In the genomic region with DNA sequence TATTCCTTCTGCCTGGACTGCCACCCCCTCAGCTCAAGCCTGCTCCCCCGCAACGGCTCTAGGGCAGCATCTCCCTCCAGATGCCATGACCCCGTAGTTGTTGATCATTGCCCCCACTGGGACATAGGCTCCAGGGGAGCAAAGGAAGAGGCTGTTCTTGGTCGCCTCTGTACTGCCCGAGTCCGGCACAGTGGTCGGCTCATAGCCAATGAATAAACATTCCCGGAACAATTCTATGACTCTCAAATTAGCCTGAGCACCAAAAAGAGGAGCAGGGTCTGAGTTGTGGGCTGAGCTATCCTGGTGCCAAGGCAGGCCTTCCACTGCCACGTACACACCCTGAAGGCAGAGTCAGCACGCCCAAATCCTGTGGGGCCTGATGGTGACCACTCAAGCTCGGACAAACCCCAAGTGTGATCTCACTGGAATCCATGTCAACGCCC, we compare ENCODE assay signal across 10 cellular contexts. TPM values are rescaled to one million over a fixed set of nuclear protein-coding genes. Genes with fewer than 3 reads are reported as not detected.
DNase-seq lines count a peak whose midpoint lies in the region; ATAC-seq and FAIRE-seq lines count a peak whose summit lies in the region.
"Had no signal": no experiment of that assay in that cellular context is flagged by ENCODE, and none has a peak within 500 bp of the region (broad histone marks: within the 10 kb centered on the region; RNA-seq: fewer than 3 reads in every experiment).

No MANE protein-coding gene starts in this region.

- CTCF ChIA-PET in CD8-positive, alpha-beta memory T cell (lab: Charles Lee) = interaction anchor here (1.0 to 1.4 kb wide), 3 partner anchors 9 to 36 kb away, joined by 3 to 5 read pairs (median 3); no protein-coding TSS in a partner anchor
- CTCF ChIA-PET in activated naive CD4-positive, alpha-beta T cell treated with anti-CD3 and anti-CD28 coated beads, Interleukin-2, amount 10 ng/mL, durations not matched to agents 7 days and 5 days (lab: Charles Lee) = no interaction called here

- intact Hi-C loops in left ventricle myocardium superior (cut with micrococcal nuclease) = no loop called here

- H3K36me3 Mint-ChIP-seq in CD8-positive, alpha-beta memory T cell = peaks cover 0 to 34% (median 5%) of the 10 kb centered on the region in 3 donors
- H3K36me3 Mint-ChIP-seq in activated naive CD8-positive, alpha-beta T cell = peaks cover 14% of the 10 kb centered on the region
- peaks cover 42% of the 10 kb centered on the region for H3K36me3 Mint-ChIP-seq in activated naive CD4-positive, alpha-beta T cell treated with anti-CD3 and anti-CD28 coated beads, Interleukin-2, amount 10 ng/mL, durations not matched to agents 7 days and 5 days

- POLR2A ChIA-PET in CD8-positive, alpha-beta memory T cell (lab: Charles Lee) = no interaction called here

- H3K4me3 ChIP-seq in CD8-positive, alpha-beta memory T cell (ENCODE audit: low read length) = no peak overlapping the region
- H3K4me3 ChIP-seq in small intestine (ENCODE audit: low read depth in 1 of 2, low read length in 2 of 2) = no peak overlapping the region

- H3K27ac ChIP-seq in CD8-positive, alpha-beta memory T cell (ENCODE audit: low read depth, low read length) = no peak overlapping the region
- H3K27ac ChIP-seq in small intestine (ENCODE audit: low read depth in 1 of 2, low read length in 1 of 2) = peak overlapping the region; percentile 51 to 82

- WGBS in small intestine, 3 donors = 64 to 74% (median 68%) methylated on average over 12 of the region's 12 CpGs

- peak overlapping the region in 7 of 8 donors; percentile 27 to 90 (median 50) for H3K27ac Mint-ChIP-seq in CD8-positive, alpha-beta memory T cell
- peak overlapping the region; percentile 86 for H3K27ac Mint-ChIP-seq in activated naive CD8-positive, alpha-beta T cell
- H3K27ac Mint-ChIP-seq in activated naive CD4-positive, alpha-beta T cell treated with anti-CD3 and anti-CD28 coated beads, Interleukin-2, amount 10 ng/mL, durations not matched to agents 7 days and 5 days = no peak overlapping the region

- H3K9me3 Mint-ChIP-seq in CD8-positive, alpha-beta memory T cell = no peaks in the 10 kb centered on the region
- H3K9me3 Mint-ChIP-seq in activated naive CD8-positive, alpha-beta T cell (ENCODE audit: low read depth) = no peaks in the 10 kb centered on the region
- no peaks in the 10 kb centered on the region for H3K9me3 Mint-ChIP-seq in activated naive CD4-positive, alpha-beta T cell treated with anti-CD3 and anti-CD28 coated beads, Interleukin-2, amount 10 ng/mL, durations not matched to agents 7 days and 5 days

- no peaks in the 10 kb centered on the region for H3K9me3 ChIP-seq in CD8-positive, alpha-beta memory T cell (ENCODE audit: low read length)
- no peaks in the 10 kb centered on the region for H3K9me3 ChIP-seq in small intestine (ENCODE audit: control insufficient read depth, low read depth)

- H3K4me1 Mint-ChIP-seq in CD8-positive, alpha-beta memory T cell = peaks cover 84 to 99% (median 95%) of the 10 kb centered on the region in 3 donors
- peaks cover 93% of the 10 kb centered on the region for H3K4me1 Mint-ChIP-seq in activated naive CD8-positive, alpha-beta T cell (ENCODE audit: low read depth)
- peaks cover 85% of the 10 kb centered on the region for H3K4me1 Mint-ChIP-seq in activated naive CD4-positive, alpha-beta T cell treated with anti-CD3 and anti-CD28 coated beads, Interleukin-2, amount 10 ng/mL, durations not matched to agents 7 days and 5 days

- ATAC-seq in left ventricle myocardium superior = peak; percentile 44
- no peak for ATAC-seq in HG03025 (IDR thresholded peaks at IDR 0.05; ENCODE audit: low FRiP score, unreplicated experiment)

- H3K36me3 ChIP-seq in CD8-positive, alpha-beta memory T cell (ENCODE audit: insufficient read depth, low read length) = no peaks in the 10 kb centered on the region
- H3K36me3 ChIP-seq in small intestine (ENCODE audit: control insufficient read depth in 2 of 2, insufficient read depth in 2 of 2, low read length in 2 of 2) = peaks cover 0 to 2% of the 10 kb centered on the region in 2 donors

- no peaks in the 10 kb centered on the region for H3K27me3 ChIP-seq in CD8-positive, alpha-beta memory T cell (ENCODE audit: insufficient read depth, low read length, poor library complexity, severe bottlenecking)
- no peaks in the 10 kb centered on the region for H3K27me3 ChIP-seq in small intestine (ENCODE audit: control insufficient read depth in 2 of 2, insufficient read depth in 2 of 2, low read length in 2 of 2)

- no peaks in the 10 kb centered on the region for H3K27me3 Mint-ChIP-seq in CD8-positive, alpha-beta memory T cell
- no peaks in the 10 kb centered on the region for H3K27me3 Mint-ChIP-seq in activated naive CD8-positive, alpha-beta T cell
- no peaks in the 10 kb centered on the region for H3K27me3 Mint-ChIP-seq in activated naive CD4-positive, alpha-beta T cell treated with anti-CD3 and anti-CD28 coated beads, Interleukin-2, amount 10 ng/mL, durations not matched to agents 7 days and 5 days

- peak overlapping the region in 5 of 7 donors; percentile 8 to 81 (median 53) for H3K4me3 Mint-ChIP-seq in CD8-positive, alpha-beta memory T cell
- no peak overlapping the region for H3K4me3 Mint-ChIP-seq in activated naive CD8-positive, alpha-beta T cell
- no peak overlapping the region for H3K4me3 Mint-ChIP-seq in activated naive CD4-positive, alpha-beta T cell treated with anti-CD3 and anti-CD28 coated beads, Interleukin-2, amount 10 ng/mL, durations not matched to agents 7 days and 5 days

- no peak for DNase-seq in CD8-positive, alpha-beta memory T cell
- peak; percentile 78 for DNase-seq in left ventricle myocardium superior
- no peak for DNase-seq in small intestine
- no peak for DNase-seq in NCI-H2081 treated with DMSO at 0.1 percent for 48 hours (lab: John Stamatoyannopoulos, UW)
- no peak for DNase-seq in NCI-H1105 (lab: John Stamatoyannopoulos, UW)
- DNase-seq in activated naive CD4-positive, alpha-beta T cell treated with anti-CD3 and anti-CD28 coated beads, Interleukin-2, amount 10 ng/mL, durations not matched to agents 7 days and 5 days = no peak
- DNase-seq: NK-92 treated with Interleukin-12 subunit alpha and Interleukin-12 subunit beta, amount 100 ng/mL, for 24 hours; stimulated activated CD4-positive, alpha-beta T cell treated with anti-CD3 and anti-CD28 coated beads, Interleukin-1b, Interleukin-23, amount 100 ng/mL, for 48 hours had no signal

- peaks cover 90% of the 10 kb centered on the region for H3K4me1 ChIP-seq in CD8-positive, alpha-beta memory T cell (ENCODE audit: insufficient read depth, low read length)
- peaks cover 24 to 45% of the 10 kb centered on the region in 2 donors for H3K4me1 ChIP-seq in small intestine (ENCODE audit: control insufficient read depth in 2 of 2, insufficient read depth in 1 of 2, low read depth in 1 of 2, low read length in 1 of 2)

- no peak for FAIRE-seq in small intestine (lab: Jason Lieb, UNC)

RNA-seq across cellular contexts. Expression of a gene that starts 33.1 kb away (rescaled TPM):
- total RNA-seq in CD8-positive, alpha-beta memory T cell = 100 to 1,000 TPM; 284 to 289 TPM
- 540 TPM for polyA plus RNA-seq in CD8-positive, alpha-beta memory T cell
- 252 TPM for total RNA-seq in left ventricle myocardium superior
- 100 to 1,000 TPM; 262 to 292 (median 289) TPM for polyA plus RNA-seq in small intestine

Comparison
In these comparisons a context has a peak if more than half of its experiments do, and no peak if none do; other contexts are left out.
1. H3K4me3 Mint-ChIP-seq: peak in CD8-positive, alpha-beta memory T cell (5 of 7); none in activated naive CD8-positive, alpha-beta T cell (single experiment) and activated naive CD4-positive, alpha-beta T cell treated with anti-CD3 and anti-CD28 coated beads, Interleukin-2, amount 10 ng/mL, durations not matched to agents 7 days and 5 days (single experiment).